In genomic region chrX:102934624-102935023, GRCh38 we compare ENCODE assay signal across 8 cellular contexts. TPM values are rescaled to one million over a fixed set of nuclear protein-coding genes. Genes with fewer than 3 reads are reported as not detected.
A peak's percentile ranks its signal among the peaks of the same experiment; 100 is the strongest.
DNase-seq lines count a peak whose midpoint lies in the region; TF ChIP-seq lines count a peak whose summit lies in the region.

No MANE protein-coding gene starts in this region.

- H3K4me1 Mint-ChIP-seq in mesothelial cell of epicardium, result no peaks in the 10 kb centered on the region

- peaks cover 30% of the 10 kb centered on the region for H3K9me3 Mint-ChIP-seq in mesothelial cell of epicardium

- TF ChIP-seq CTCF in mesothelial cell of epicardium (IDR thresholded peaks at IDR 0.05; ENCODE audit: unreplicated experiment), result peak; percentile 72

- no peak overlapping the region for H3K4me3 Mint-ChIP-seq in mesothelial cell of epicardium

- H3K36me3 Mint-ChIP-seq in mesothelial cell of epicardium, result no peaks in the 10 kb centered on the region

- H3K27me3 Mint-ChIP-seq in mesothelial cell of epicardium (ENCODE audit: low read depth), result no peaks in the 10 kb centered on the region

- H3K27ac Mint-ChIP-seq in mesothelial cell of epicardium, result no peak overlapping the region

- DNase-seq in DMS79 treated with DMSO at 0.1 percent for 48 hours (lab: John Stamatoyannopoulos, UW), result peak; percentile 3
- no peak for DNase-seq in DMS79 (lab: John Stamatoyannopoulos, UW)
- DNase-seq in H4 (ENCODE audit: low spot score), result peak; percentile 10
- peak; percentile 16 for DNase-seq in SK-N-DZ (ENCODE audit: low spot score)
- peak; percentile 18 for DNase-seq in cerebellar cortex (ENCODE audit: low spot score)
- no peak for DNase-seq in mesothelial cell of epicardium (ENCODE audit: low spot score in 2 of 2, unreplicated experiment in 2 of 2)
- no peak for DNase-seq in SHP77 treated with DMSO at 0.1 percent for 48 hours (lab: John Stamatoyannopoulos, UW)
- no peak for DNase-seq in ecto neural progenitor cell (ENCODE audit: low spot score)

RNA-seq across cellular contexts. Expression of gene RAB40AL, which starts 2.4 kb away (rescaled TPM):
- total RNA-seq in H4 (2014; rRNA removed; shearing (Covaris generic)), result not detected in 2 replicates
- polyA plus RNA-seq in SK-N-DZ (2014; cell fraction: cytosol; rRNA removed), result 0.24 TPM in 1 of 2 replicates, not detected in the other
- 0.42 and 2.3 TPM in 2 replicates for polyA plus RNA-seq in SK-N-DZ (2014; cell fraction: nucleus; rRNA removed)
- 2.0 to 2.3 TPM (median 2.3 TPM) in 3 replicates for total RNA-seq in mesothelial cell of epicardium

Comparison
In these comparisons a context has a peak if more than half of its experiments do, and no peak if none do; other contexts are left out.
1. DNase-seq: peak in DMS79 treated with DMSO at 0.1 percent for 48 hours (single experiment), H4 (single experiment), SK-N-DZ (single experiment) and cerebellar cortex (single experiment); none in DMS79 (single experiment), mesothelial cell of epicardium (0 of 2), SHP77 treated with DMSO at 0.1 percent for 48 hours (single experiment) and ecto neural progenitor cell (single experiment).